ENCODE assay signal across 1 cellular context in genomic region chr16:1991588-1992474, GRCh38.
TF ChIP-seq lines count a peak whose summit lies in the region.

No MANE protein-coding gene starts in this region.

TF ChIP-seq in GM12878, 131 proteins besides CTCF, POLR2A, EP300 and RAD21 (continues in another document):
- TF ChIP-seq RUNX3 (IDR thresholded peaks at IDR 0.05; ENCODE audit: low read length) (no peak), CBFB (IDR thresholded peaks at IDR 0.05; ENCODE audit: low read depth) (no peak), KAT2A (conservative IDR thresholded peaks at IDR 0.05; ENCODE audit: control insufficient read depth, low read depth, low read length) (no peak), JUNB (IDR thresholded peaks at IDR 0.05) (no peak), ZNF687 (IDR thresholded peaks at IDR 0.05) (peak; percentile 93), RELA (IDR thresholded peaks at IDR 0.05; ENCODE audit: borderline replicate concordance, partially characterized antibody) (no peak), TBL1XR1 (IDR thresholded peaks at IDR 0.05; ENCODE audit: low read depth, low read length) (no peak), RFX5 (IDR thresholded peaks at IDR 0.05; ENCODE audit: low read depth, low read length) (peak; percentile 37; the same call in 1 of the 2 replicates), SREBF2 (IDR thresholded peaks at IDR 0.05; ENCODE audit: low read length) (no peak), NFIC (IDR thresholded peaks at IDR 0.05; ENCODE audit: low read depth, low read length) (no peak; the same call in 1 of the 2 replicates), SMARCA5 (IDR thresholded peaks at IDR 0.05) (peak; percentile 86; the same call in 1 of the 2 replicates), RBBP5 (conservative IDR thresholded peaks at IDR 0.05) (no peak), FOS (IDR thresholded peaks at IDR 0.05; ENCODE audit: borderline replicate concordance, extremely low read depth, insufficient read length) (no peak), HDGF (IDR thresholded peaks at IDR 0.05) (no peak), STAT3 (IDR thresholded peaks at IDR 0.05; ENCODE audit: low read depth, low read length) (no peak), ZNF24 (IDR thresholded peaks at IDR 0.05) (no peak), MYC (IDR thresholded peaks at IDR 0.05; ENCODE audit: insufficient read depth, insufficient read length, insufficient replicate concordance, low read length, severe bottlenecking) (no peak), ZZZ3 (IDR thresholded peaks at IDR 0.05; ENCODE audit: control insufficient read depth, insufficient read length, low read depth) (no peak), JUND (IDR thresholded peaks at IDR 0.05; ENCODE audit: low read depth, low read length) (no peak), IRF4 (IDR thresholded peaks at IDR 0.05; ENCODE audit: low read depth, low read length) (no peak), CHD4 (IDR thresholded peaks at IDR 0.05) (no peak), NR2F1 (conservative IDR thresholded peaks at IDR 0.05) (peak; percentile 17; the same call in 1 of the 2 replicates), MEF2A (IDR thresholded peaks at IDR 0.05; ENCODE audit: insufficient read depth, low read depth, low read length) (no peak), MYB (IDR thresholded peaks at IDR 0.05; ENCODE audit: borderline replicate concordance, low read depth, low read length) (no peak), MTA2 (IDR thresholded peaks at IDR 0.05; ENCODE audit: low read depth) (no peak), KLF5 (IDR thresholded peaks at IDR 0.05; ENCODE audit: partially characterized antibody) (peak; percentile 35), HDAC2 (IDR thresholded peaks at IDR 0.05) (no peak), ZBTB33 (IDR thresholded peaks at IDR 0.05) (no peak), EGR1 (IDR thresholded peaks at IDR 0.05; ENCODE audit: borderline replicate concordance in 1 of 2, low read depth in 2 of 2, low read length in 2 of 2) (peak in 1 of 2 experiments; percentile 42; a peak in 2 of 3 replicates), TARDBP (IDR thresholded peaks at IDR 0.05; ENCODE audit: borderline replicate concordance) (no peak), ZNF207 (IDR thresholded peaks at IDR 0.05; ENCODE audit: borderline replicate concordance) (peak; percentile 54; the same call in 1 of the 2 replicates), CBX3 (IDR thresholded peaks at IDR 0.05; ENCODE audit: borderline replicate concordance, low read depth) (no peak), STAT1 (conservative IDR thresholded peaks at IDR 0.05) (0 out of 2 replicates have a peak, but pooled peaks have one; percentile 52), CEBPB (IDR thresholded peaks at IDR 0.05; ENCODE audit: borderline replicate concordance in 1 of 2, low read depth in 2 of 2, low read length in 2 of 2) (no peak), ZBED1 (IDR thresholded peaks at IDR 0.05; ENCODE audit: borderline replicate concordance) (no peak), LARP7 (IDR thresholded peaks at IDR 0.05) (peak; percentile 87), SP1 (IDR thresholded peaks at IDR 0.05; ENCODE audit: low read depth, low read length) (peak; percentile 7), SPI1 (IDR thresholded peaks at IDR 0.05; ENCODE audit: borderline replicate concordance, insufficient read depth, low read depth, low read length) (no peak), RCOR1 (conservative IDR thresholded peaks at IDR 0.05; ENCODE audit: low read depth, low read length) (no peak), SMC3 (IDR thresholded peaks at IDR 0.05; ENCODE audit: borderline replicate concordance, low read length) (no peak), ATF2 (IDR thresholded peaks at IDR 0.05; ENCODE audit: low read length) (no peak), NR2C1 (IDR thresholded peaks at IDR 0.05) (no peak), ATF7 (IDR thresholded peaks at IDR 0.05; ENCODE audit: low read depth) (no peak), GATAD2B (conservative IDR thresholded peaks at IDR 0.05; ENCODE audit: low read depth) (peak; percentile 19), SIX5 (IDR thresholded peaks at IDR 0.05; ENCODE audit: low read depth, low read length, severe bottlenecking) (no peak), RB1 (IDR thresholded peaks at IDR 0.05; ENCODE audit: borderline replicate concordance) (peak; percentile 52; the same call in 1 of the 2 replicates), MEF2B (IDR thresholded peaks at IDR 0.05; ENCODE audit: partially characterized antibody, poor library complexity, severe bottlenecking) (no peak), RAD51 (IDR thresholded peaks at IDR 0.05) (no peak), BCL3 (IDR thresholded peaks at IDR 0.05; ENCODE audit: borderline replicate concordance, insufficient read depth, low read depth, low read length, poor library complexity, severe bottlenecking) (peak; percentile 10), EZH2 (IDR thresholded peaks at IDR 0.05; ENCODE audit: borderline replicate concordance, control insufficient read depth, low read depth, low read length) (no peak), SUPT20H (IDR thresholded peaks at IDR 0.05; ENCODE audit: borderline replicate concordance, control insufficient read depth, low read depth, low read length) (no peak), EED (IDR thresholded peaks at IDR 0.05; ENCODE audit: low read depth) (no peak), SUZ12 (IDR thresholded peaks at IDR 0.05; ENCODE audit: unreplicated experiment) (no peak), YBX1 (IDR thresholded peaks at IDR 0.05) (no peak), NFXL1 (IDR thresholded peaks at IDR 0.05; ENCODE audit: borderline replicate concordance) (no peak), CBX5 (IDR thresholded peaks at IDR 0.05; ENCODE audit: low read depth) (no peak), NR2C2 (IDR thresholded peaks at IDR 0.05; ENCODE audit: borderline replicate concordance, control insufficient read depth, insufficient read length, low read depth) (no peak)
- TF ChIP-seq, protein P1, sequence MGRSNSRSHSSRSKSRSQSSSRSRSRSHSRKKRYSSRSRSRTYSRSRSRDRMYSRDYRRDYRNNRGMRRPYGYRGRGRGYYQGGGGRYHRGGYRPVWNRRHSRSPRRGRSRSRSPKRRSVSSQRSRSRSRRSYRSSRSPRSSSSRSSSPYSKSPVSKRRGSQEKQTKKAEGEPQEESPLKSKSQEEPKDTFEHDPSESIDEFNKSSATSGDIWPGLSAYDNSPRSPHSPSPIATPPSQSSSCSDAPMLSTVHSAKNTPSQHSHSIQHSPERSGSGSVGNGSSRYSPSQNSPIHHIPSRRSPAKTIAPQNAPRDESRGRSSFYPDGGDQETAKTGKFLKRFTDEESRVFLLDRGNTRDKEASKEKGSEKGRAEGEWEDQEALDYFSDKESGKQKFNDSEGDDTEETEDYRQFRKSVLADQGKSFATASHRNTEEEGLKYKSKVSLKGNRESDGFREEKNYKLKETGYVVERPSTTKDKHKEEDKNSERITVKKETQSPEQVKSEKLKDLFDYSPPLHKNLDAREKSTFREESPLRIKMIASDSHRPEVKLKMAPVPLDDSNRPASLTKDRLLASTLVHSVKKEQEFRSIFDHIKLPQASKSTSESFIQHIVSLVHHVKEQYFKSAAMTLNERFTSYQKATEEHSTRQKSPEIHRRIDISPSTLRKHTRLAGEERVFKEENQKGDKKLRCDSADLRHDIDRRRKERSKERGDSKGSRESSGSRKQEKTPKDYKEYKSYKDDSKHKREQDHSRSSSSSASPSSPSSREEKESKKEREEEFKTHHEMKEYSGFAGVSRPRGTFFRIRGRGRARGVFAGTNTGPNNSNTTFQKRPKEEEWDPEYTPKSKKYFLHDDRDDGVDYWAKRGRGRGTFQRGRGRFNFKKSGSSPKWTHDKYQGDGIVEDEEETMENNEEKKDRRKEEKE (IDR thresholded peaks at IDR 0.05), result no peak
- TF ChIP-seq, protein P2, sequence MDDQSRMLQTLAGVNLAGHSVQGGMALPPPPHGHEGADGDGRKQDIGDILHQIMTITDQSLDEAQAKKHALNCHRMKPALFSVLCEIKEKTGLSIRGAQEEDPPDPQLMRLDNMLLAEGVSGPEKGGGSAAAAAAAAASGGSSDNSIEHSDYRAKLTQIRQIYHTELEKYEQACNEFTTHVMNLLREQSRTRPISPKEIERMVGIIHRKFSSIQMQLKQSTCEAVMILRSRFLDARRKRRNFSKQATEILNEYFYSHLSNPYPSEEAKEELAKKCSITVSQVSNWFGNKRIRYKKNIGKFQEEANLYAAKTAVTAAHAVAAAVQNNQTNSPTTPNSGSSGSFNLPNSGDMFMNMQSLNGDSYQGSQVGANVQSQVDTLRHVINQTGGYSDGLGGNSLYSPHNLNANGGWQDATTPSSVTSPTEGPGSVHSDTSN (IDR thresholded peaks at IDR 0.05; ENCODE audit: insufficient replicate concordance, low read depth, low read length), result no peak
- TF ChIP-seq, protein P3, sequence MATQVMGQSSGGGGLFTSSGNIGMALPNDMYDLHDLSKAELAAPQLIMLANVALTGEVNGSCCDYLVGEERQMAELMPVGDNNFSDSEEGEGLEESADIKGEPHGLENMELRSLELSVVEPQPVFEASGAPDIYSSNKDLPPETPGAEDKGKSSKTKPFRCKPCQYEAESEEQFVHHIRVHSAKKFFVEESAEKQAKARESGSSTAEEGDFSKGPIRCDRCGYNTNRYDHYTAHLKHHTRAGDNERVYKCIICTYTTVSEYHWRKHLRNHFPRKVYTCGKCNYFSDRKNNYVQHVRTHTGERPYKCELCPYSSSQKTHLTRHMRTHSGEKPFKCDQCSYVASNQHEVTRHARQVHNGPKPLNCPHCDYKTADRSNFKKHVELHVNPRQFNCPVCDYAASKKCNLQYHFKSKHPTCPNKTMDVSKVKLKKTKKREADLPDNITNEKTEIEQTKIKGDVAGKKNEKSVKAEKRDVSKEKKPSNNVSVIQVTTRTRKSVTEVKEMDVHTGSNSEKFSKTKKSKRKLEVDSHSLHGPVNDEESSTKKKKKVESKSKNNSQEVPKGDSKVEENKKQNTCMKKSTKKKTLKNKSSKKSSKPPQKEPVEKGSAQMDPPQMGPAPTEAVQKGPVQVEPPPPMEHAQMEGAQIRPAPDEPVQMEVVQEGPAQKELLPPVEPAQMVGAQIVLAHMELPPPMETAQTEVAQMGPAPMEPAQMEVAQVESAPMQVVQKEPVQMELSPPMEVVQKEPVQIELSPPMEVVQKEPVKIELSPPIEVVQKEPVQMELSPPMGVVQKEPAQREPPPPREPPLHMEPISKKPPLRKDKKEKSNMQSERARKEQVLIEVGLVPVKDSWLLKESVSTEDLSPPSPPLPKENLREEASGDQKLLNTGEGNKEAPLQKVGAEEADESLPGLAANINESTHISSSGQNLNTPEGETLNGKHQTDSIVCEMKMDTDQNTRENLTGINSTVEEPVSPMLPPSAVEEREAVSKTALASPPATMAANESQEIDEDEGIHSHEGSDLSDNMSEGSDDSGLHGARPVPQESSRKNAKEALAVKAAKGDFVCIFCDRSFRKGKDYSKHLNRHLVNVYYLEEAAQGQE (IDR thresholded peaks at IDR 0.05; ENCODE audit: low read depth, low read length), result no peak
